19 cellular contexts compared by ENCODE assay signal in genomic region chr5:179153921-179154345, GRCh38.
DNase-seq lines count a peak whose midpoint lies in the region; ATAC-seq and TF ChIP-seq lines count a peak whose summit lies in the region.
"Had no signal": no experiment of that assay in that cellular context is flagged by ENCODE, and none has a peak within 500 bp of the region (broad histone marks: within the 10 kb centered on the region; RNA-seq: fewer than 3 reads in every experiment).

No MANE protein-coding gene starts in this region.

- DNase-seq in cardiac septum (ENCODE audit: low spot score) (peak; percentile 68), left cardiac atrium (no peak), CD14-positive monocyte (ENCODE audit: low spot score) (peak; percentile 19), left lung (peak; percentile 20 to 79), posterior vena cava (ENCODE audit: low spot score) (peak; percentile 78), T1000 (lab: John Stamatoyannopoulos, UW) (no peak)
- DNase-seq in activated CD4-positive, alpha-beta T cell treated with anti-CD3 and anti-CD28 coated beads for 36 hours = no peak
- DNase-seq: CD4-positive, alpha-beta memory T cell; COR-L47; DMS53; NCI-H1048; NCI-H1417 treated with DMSO at 0.1 percent for 48 hours; NCI-H1694 treated with DMSO at 0.1 percent for 48 hours; NCI-H2081; NCI-H2227 treated with DMSO at 0.1 percent for 48 hours; NCI-H526 treated with DMSO at 0.1 percent for 48 hours; PC-9; SHP77 had no signal

- H3K36me3 ChIP-seq in left lung = peaks cover 0 to 12% of the 10 kb centered on the region in 2 donors

- H3K4me1 ChIP-seq in left lung = no peaks in the 10 kb centered on the region

- peaks cover 2 to 15% (median 5%) of the 10 kb centered on the region in 3 donors for H3K27me3 Mint-ChIP-seq in CD14-positive monocyte (ENCODE audit: low read depth in 3 of 3)
- no peaks in the 10 kb centered on the region for H3K27me3 Mint-ChIP-seq in activated CD4-positive, alpha-beta T cell treated with anti-CD3 and anti-CD28 coated beads for 36 hours

- H3K9me3 ChIP-seq in left lung = no peaks in the 10 kb centered on the region

- H3K4me3 ChIP-seq in left lung = no peak overlapping the region
- H3K4me3 ChIP-seq: PC-9 had no signal

- CTCF ChIA-PET in activated CD4-positive, alpha-beta T cell treated with anti-CD3 and anti-CD28 coated beads for 36 hours (lab: Charles Lee) = no interaction called here

- peaks cover 0 to 15% (median 0%) of the 10 kb centered on the region in 7 donors for H3K9me3 Mint-ChIP-seq in CD14-positive monocyte
- no peaks in the 10 kb centered on the region for H3K9me3 Mint-ChIP-seq in activated CD4-positive, alpha-beta T cell treated with anti-CD3 and anti-CD28 coated beads for 36 hours (ENCODE audit: low read depth)

- no peak overlapping the region for H3K27ac Mint-ChIP-seq in CD14-positive monocyte
- no peak overlapping the region for H3K27ac Mint-ChIP-seq in activated CD4-positive, alpha-beta T cell treated with anti-CD3 and anti-CD28 coated beads for 36 hours
- H3K27ac Mint-ChIP-seq: CD4-positive, alpha-beta memory T cell had no signal

- H3K27me3 ChIP-seq in left lung = peaks cover 0 to 5% of the 10 kb centered on the region in 2 donors

- intact Hi-C loops in cardiac septum (cut with DNase I) (no loop called here), left cardiac atrium (cut with DNase I) (no loop called here), CD14-positive monocyte (cut with micrococcal nuclease) (no loop called here), left lung (cut with DNase I) (no loop called here), posterior vena cava (cut with DNase I) (no loop called here)
- intact Hi-C loops in activated CD4-positive, alpha-beta T cell treated with anti-CD3 and anti-CD28 coated beads for 36 hours (cut with DNase I, micrococcal nuclease) = no loop called here

- no peaks in the 10 kb centered on the region for H3K36me3 Mint-ChIP-seq in CD14-positive monocyte
- H3K36me3 Mint-ChIP-seq in activated CD4-positive, alpha-beta T cell treated with anti-CD3 and anti-CD28 coated beads for 36 hours (ENCODE audit: low read depth) = no peaks in the 10 kb centered on the region
- H3K36me3 Mint-ChIP-seq: CD4-positive, alpha-beta memory T cell had no signal

- no peaks in the 10 kb centered on the region for H3K4me1 Mint-ChIP-seq in CD14-positive monocyte
- H3K4me1 Mint-ChIP-seq in activated CD4-positive, alpha-beta T cell treated with anti-CD3 and anti-CD28 coated beads for 36 hours = no peaks in the 10 kb centered on the region
- H3K4me1 Mint-ChIP-seq: CD4-positive, alpha-beta memory T cell had no signal

- no peak overlapping the region for H3K27ac ChIP-seq in left lung
- H3K27ac ChIP-seq: PC-9 had no signal

- no peak overlapping the region for H3K4me3 Mint-ChIP-seq in CD14-positive monocyte
- H3K4me3 Mint-ChIP-seq in activated CD4-positive, alpha-beta T cell treated with anti-CD3 and anti-CD28 coated beads for 36 hours = no peak overlapping the region
- H3K4me3 Mint-ChIP-seq: CD4-positive, alpha-beta memory T cell had no signal

- TF ChIP-seq CTCF in CD14-positive monocyte (IDR thresholded peaks at IDR 0.05) (no peak), left lung (IDR thresholded peaks at IDR 0.05) (no peak)

- POLR2A ChIA-PET in activated CD4-positive, alpha-beta T cell treated with anti-CD3 and anti-CD28 coated beads for 36 hours (lab: Charles Lee) = no interaction called here

- ATAC-seq in left cardiac atrium (no peak), left lung (no peak), HG02840 (IDR thresholded peaks at IDR 0.05; ENCODE audit: low FRiP score, unreplicated experiment) (no peak)
- ATAC-seq in activated CD4-positive, alpha-beta T cell treated with anti-CD3 and anti-CD28 coated beads for 36 hours = no peak

Comparison
In these comparisons a context has a peak if more than half of its experiments do, and no peak if none do; other contexts are left out.
1. DNase-seq: peak in cardiac septum (single experiment), CD14-positive monocyte (single experiment), left lung (2 of 2) and posterior vena cava (single experiment); none in left cardiac atrium (single experiment), activated CD4-positive, alpha-beta T cell treated with anti-CD3 and anti-CD28 coated beads for 36 hours (single experiment) and T1000 (single experiment).